ENCODE assay signal across 8 cellular contexts in genomic region chrX:2630169-2630934, GRCh38.
DNase-seq lines count a peak whose midpoint lies in the region; ATAC-seq and TF ChIP-seq lines count a peak whose summit lies in the region.
"Not testable (repeated sequence)": the region's sequence is repeated elsewhere in the genome, so short reads cannot be mapped to it uniquely, and the experiment has no call there.

No MANE protein-coding gene starts in this region.

- peaks cover 19% of the 10 kb centered on the region for H3K4me1 ChIP-seq in CD4-positive, alpha-beta memory T cell (ENCODE audit: insufficient read depth, low read length)

- H3K9me2 ChIP-seq in neural cell (ENCODE audit: insufficient read depth, low read length), result not testable (repeated sequence)

- H3F3A ChIP-seq in neural cell (ENCODE audit: insufficient read depth, low read length, poor library complexity, severe bottlenecking), result not testable (repeated sequence)

- TF ChIP-seq CTCF in neural cell (IDR thresholded peaks at IDR 0.05; ENCODE audit: poor library complexity, severe bottlenecking), result not testable (repeated sequence)

- H3K9me3 Mint-ChIP-seq in CD4-positive, alpha-beta memory T cell, result peaks cover 6 to 56% (median 46%) of the 10 kb centered on the region in 8 donors
- peaks cover 37 to 41% (median 40%) of the 10 kb centered on the region in 3 donors for H3K9me3 Mint-ChIP-seq in T-cell
- peaks cover 40% of the 10 kb centered on the region for H3K9me3 Mint-ChIP-seq in activated naive CD8-positive, alpha-beta T cell treated with anti-CD3 and anti-CD28 coated beads for 36 hours
- peaks cover 41% of the 10 kb centered on the region for H3K9me3 Mint-ChIP-seq in stimulated activated naive CD8-positive, alpha-beta T cell treated with anti-CD3 and anti-CD28 coated beads, Interleukin-15, Interleukin-2, amounts not matched to agents 100 ng/mL and 50 ng/mL, for 24 hours

- CTCF ChIA-PET in CD4-positive, alpha-beta memory T cell (lab: Charles Lee; ENCODE audit: partially characterized antibody); T-cell (lab: Charles Lee): not testable (repeated sequence)

- H3K27me3 Mint-ChIP-seq in CD4-positive, alpha-beta memory T cell; T-cell; activated naive CD8-positive, alpha-beta T cell treated with anti-CD3 and anti-CD28 coated beads for 36 hours; stimulated activated naive CD8-positive, alpha-beta T cell treated with anti-CD3 and anti-CD28 coated beads, Interleukin-15, Interleukin-2, amounts not matched to agents 100 ng/mL and 50 ng/mL, for 24 hours: not testable (repeated sequence)

- peaks cover 48 to 55% of the 10 kb centered on the region in 2 donors for H3K36me3 Mint-ChIP-seq in CD4-positive, alpha-beta memory T cell
- peaks cover 66% of the 10 kb centered on the region for H3K36me3 Mint-ChIP-seq in T-cell
- H3K36me3 Mint-ChIP-seq in activated naive CD8-positive, alpha-beta T cell treated with anti-CD3 and anti-CD28 coated beads for 36 hours, result peaks cover 70% of the 10 kb centered on the region
- H3K36me3 Mint-ChIP-seq in stimulated activated naive CD8-positive, alpha-beta T cell treated with anti-CD3 and anti-CD28 coated beads, Interleukin-15, Interleukin-2, amounts not matched to agents 100 ng/mL and 50 ng/mL, for 24 hours (ENCODE audit: low read depth), result peaks cover 77% of the 10 kb centered on the region

- H3K79me2 ChIP-seq in neural cell (replicated peaks; ENCODE audit: insufficient read depth, low read length), result not testable (repeated sequence)

- H3K27ac Mint-ChIP-seq in CD4-positive, alpha-beta memory T cell, result peak overlapping the region; percentile 92 to 99 (median 99)
- H3K27ac Mint-ChIP-seq in T-cell, result peak overlapping the region; percentile 98 to 99
- H3K27ac Mint-ChIP-seq in activated naive CD8-positive, alpha-beta T cell treated with anti-CD3 and anti-CD28 coated beads for 36 hours, result peak overlapping the region; percentile 89
- peak overlapping the region; percentile 97 for H3K27ac Mint-ChIP-seq in stimulated activated naive CD8-positive, alpha-beta T cell treated with anti-CD3 and anti-CD28 coated beads, Interleukin-15, Interleukin-2, amounts not matched to agents 100 ng/mL and 50 ng/mL, for 24 hours

- not testable (repeated sequence) for H3K9ac ChIP-seq in neural cell (ENCODE audit: low read length)

- H3K9me3 ChIP-seq in CD4-positive, alpha-beta memory T cell (ENCODE audit: control insufficient read depth in 1 of 2, low read length in 2 of 2); KOPT-K1 (ENCODE audit: insufficient read depth, low read length, poor library complexity, severe bottlenecking); neural cell (ENCODE audit: low read length): not testable (repeated sequence)

- H3K36me3 ChIP-seq in CD4-positive, alpha-beta memory T cell (ENCODE audit: insufficient read depth, low read length); neural cell (ENCODE audit: insufficient read depth, low read length): not testable (repeated sequence)
- H3K36me3 ChIP-seq in KOPT-K1 (ENCODE audit: insufficient read depth, low read length), result peaks cover 35% of the 10 kb centered on the region

- TF ChIP-seq EP300 in neural cell (conservative IDR thresholded peaks at IDR 0.05; ENCODE audit: poor library complexity, severe bottlenecking), result not testable (repeated sequence)

- H3K4me3 Mint-ChIP-seq in CD4-positive, alpha-beta memory T cell, result peak overlapping the region; percentile 75 to 87 (median 83)
- peak overlapping the region; percentile 69 to 75 (median 69) for H3K4me3 Mint-ChIP-seq in T-cell
- H3K4me3 Mint-ChIP-seq in activated naive CD8-positive, alpha-beta T cell treated with anti-CD3 and anti-CD28 coated beads for 36 hours, result peak overlapping the region; percentile 51
- peak overlapping the region; percentile 63 for H3K4me3 Mint-ChIP-seq in stimulated activated naive CD8-positive, alpha-beta T cell treated with anti-CD3 and anti-CD28 coated beads, Interleukin-15, Interleukin-2, amounts not matched to agents 100 ng/mL and 50 ng/mL, for 24 hours

- ATAC-seq in T-cell (replicated peaks in 1 of 4), result peak; percentile 48 to 74 (median 54)

- H3K4me1 Mint-ChIP-seq in CD4-positive, alpha-beta memory T cell, result peaks cover 31 to 53% (median 39%) of the 10 kb centered on the region in 4 donors
- peaks cover 38 to 48% (median 47%) of the 10 kb centered on the region in 3 donors for H3K4me1 Mint-ChIP-seq in T-cell
- peaks cover 34% of the 10 kb centered on the region for H3K4me1 Mint-ChIP-seq in activated naive CD8-positive, alpha-beta T cell treated with anti-CD3 and anti-CD28 coated beads for 36 hours
- peaks cover 48% of the 10 kb centered on the region for H3K4me1 Mint-ChIP-seq in stimulated activated naive CD8-positive, alpha-beta T cell treated with anti-CD3 and anti-CD28 coated beads, Interleukin-15, Interleukin-2, amounts not matched to agents 100 ng/mL and 50 ng/mL, for 24 hours (ENCODE audit: low read depth)

- H3K4me2 ChIP-seq in neural cell (ENCODE audit: low read length), result not testable (repeated sequence)

- not testable (repeated sequence) for H3K27me3 ChIP-seq in CD4-positive, alpha-beta memory T cell (ENCODE audit: insufficient read depth, low read length); neural cell (ENCODE audit: insufficient read depth, low read depth, low read length)

- not testable (repeated sequence) for H2AFZ ChIP-seq in neural cell (ENCODE audit: low read depth, low read length)

- intact Hi-C loops in CD4-positive, alpha-beta memory T cell (cut with micrococcal nuclease), result loop anchor here (1.0 kb wide), 4 partner anchors 61 to 1177 kb away; partner anchors contain the start of gene CD99

- POLR2A ChIA-PET in CD4-positive, alpha-beta memory T cell (lab: Charles Lee; ENCODE audit: partially characterized antibody); T-cell (lab: Charles Lee): not testable (repeated sequence)

- peak overlapping the region in 1 of 2 donors; percentile 25 for H3K4me3 ChIP-seq in CD4-positive, alpha-beta memory T cell (ENCODE audit: low read length in 2 of 2)
- H3K4me3 ChIP-seq in neural cell (ENCODE audit: low read length), result not testable (repeated sequence)

- H4K20me1 ChIP-seq in neural cell (ENCODE audit: insufficient read depth), result not testable (repeated sequence)

- DNase-seq in CD4-positive, alpha-beta memory T cell, result peak; percentile 85 to 94 (median 87)
- peak in 33 of 34 experiments; percentile 33 to 82 (median 59) for DNase-seq in T-cell
- DNase-seq in activated CD8-positive, alpha-beta memory T cell treated with anti-CD3 and anti-CD28 coated beads for 24 hours, result peak; percentile 68
- DNase-seq in activated naive CD8-positive, alpha-beta T cell treated with anti-CD3 and anti-CD28 coated beads for 36 hours, result peak; percentile 15
- peak; percentile 20 for DNase-seq in fibroblast of the conjunctiva (ENCODE audit: low read depth)

- TF ChIP-seq RAD21 in neural cell (conservative IDR thresholded peaks at IDR 0.05), result not testable (repeated sequence)

- H3K27ac ChIP-seq in CD4-positive, alpha-beta memory T cell (ENCODE audit: low read depth, low read length), result peak overlapping the region; percentile 57
- H3K27ac ChIP-seq in KOPT-K1 (ENCODE audit: low read depth, low read length, poor library complexity, severe bottlenecking) (peak overlapping the region; percentile 73), neural cell (ENCODE audit: low read length) (peak overlapping the region; percentile 53)

TF ChIP-seq in neural cell, 6 proteins besides CTCF, POLR2A, EP300 and RAD21:
- peak; percentile 67 for TF ChIP-seq POLR2AphosphoS5 (IDR thresholded peaks at IDR 0.05)
TF ChIP-seq in neural cell: peak in this region for 1; not testable (repeated sequence) for 5.

Comparison
In these comparisons a context has a peak if more than half of its experiments do, and no peak if none do; other contexts are left out.
1. DNase-seq: peak in every context shown above with its lines; median percentile 87 in CD4-positive, alpha-beta memory T cell; 68 in activated CD8-positive, alpha-beta memory T cell treated with anti-CD3 and anti-CD28 coated beads for 24 hours; 59 in T-cell; 20 in fibroblast of the conjunctiva; 15 in activated naive CD8-positive, alpha-beta T cell treated with anti-CD3 and anti-CD28 coated beads for 36 hours.